ENCODE assay signal across 24 cellular contexts in genomic region chr10:68296833-68297232, GRCh38. TPM values are rescaled to one million over a fixed set of nuclear protein-coding genes. Genes with fewer than 3 reads are reported as not detected.
DNase-seq lines count a peak whose midpoint lies in the region; ATAC-seq and TF ChIP-seq lines count a peak whose summit lies in the region.
"Had no signal": no experiment of that assay in that cellular context is flagged by ENCODE, and none has a peak within 500 bp of the region (broad histone marks: within the 10 kb centered on the region; RNA-seq: fewer than 3 reads in every experiment).

No MANE protein-coding gene starts in this region.

- H3K36me3 Mint-ChIP-seq in mesothelial cell of epicardium: peaks cover 6% of the 10 kb centered on the region
- H3K36me3 Mint-ChIP-seq: activated CD8-positive, alpha-beta memory T cell treated with anti-CD3 and anti-CD28 coated beads, Interleukin-2, amount 10 ng/mL, durations not matched to agents 7 days and 5 days; activated naive CD8-positive, alpha-beta T cell had no signal

- no peaks in the 10 kb centered on the region for H3K9me3 Mint-ChIP-seq in mesothelial cell of epicardium
- H3K9me3 Mint-ChIP-seq: activated CD4-positive, alpha-beta T cell treated with anti-CD3 and anti-CD28 coated beads, Interleukin-2, amount 10 ng/mL, durations not matched to agents 24 days and 14 days; CD4-positive, alpha-beta T cell; central memory CD8-positive, alpha-beta T cell; memory B cell; naive thymus-derived CD4-positive, alpha-beta T cell had no signal

- H3K27ac Mint-ChIP-seq in mesothelial cell of epicardium: peak overlapping the region; percentile 33
- H3K27ac Mint-ChIP-seq: activated CD4-positive, alpha-beta T cell treated with anti-CD3 and anti-CD28 coated beads, Interleukin-2, amount 10 ng/mL, durations not matched to agents 24 days and 14 days; activated CD8-positive, alpha-beta memory T cell treated with anti-CD3 and anti-CD28 coated beads, Interleukin-2, amount 10 ng/mL, durations not matched to agents 7 days and 5 days; activated naive CD8-positive, alpha-beta T cell; CD4-positive, alpha-beta T cell; memory B cell; naive thymus-derived CD4-positive, alpha-beta T cell had no signal

- no peak for TF ChIP-seq CTCF in AG09309 (IDR thresholded peaks at IDR 0.05; ENCODE audit: control insufficient read depth, insufficient read depth, low read depth, low read length, missing control alignments)
- no peak for TF ChIP-seq CTCF in mesothelial cell of epicardium (IDR thresholded peaks at IDR 0.05; ENCODE audit: unreplicated experiment)

- ATAC-seq in Right ventricle myocardium superior (ENCODE audit: poor library complexity) (no peak), HG02678 (IDR thresholded peaks at IDR 0.05; ENCODE audit: unreplicated experiment) (no peak), HG03280 (IDR thresholded peaks at IDR 0.05; ENCODE audit: unreplicated experiment) (no peak)
- ATAC-seq: activated CD8-positive, alpha-beta memory T cell treated with anti-CD3 and anti-CD28 coated beads, Interleukin-2, amount 10 ng/mL, durations not matched to agents 7 days and 5 days; naive thymus-derived CD4-positive, alpha-beta T cell; PC-3; right cardiac atrium had no signal

- no peak overlapping the region for H3K4me3 ChIP-seq in AG09309 (ENCODE audit: control insufficient read depth, low read depth, low read length)
- H3K4me3 ChIP-seq: upper lobe of left lung had no signal

- peaks cover 15% of the 10 kb centered on the region for H3K4me1 Mint-ChIP-seq in mesothelial cell of epicardium
- H3K4me1 Mint-ChIP-seq: activated CD4-positive, alpha-beta T cell treated with anti-CD3 and anti-CD28 coated beads, Interleukin-2, amount 10 ng/mL, durations not matched to agents 24 days and 14 days; activated CD8-positive, alpha-beta memory T cell treated with anti-CD3 and anti-CD28 coated beads, Interleukin-2, amount 10 ng/mL, durations not matched to agents 7 days and 5 days; central memory CD8-positive, alpha-beta T cell; naive thymus-derived CD4-positive, alpha-beta T cell had no signal

- H3K27me3 Mint-ChIP-seq in mesothelial cell of epicardium (ENCODE audit: low read depth): no peaks in the 10 kb centered on the region
- H3K27me3 Mint-ChIP-seq: activated CD4-positive, alpha-beta T cell treated with anti-CD3 and anti-CD28 coated beads, Interleukin-2, amount 10 ng/mL, durations not matched to agents 24 days and 14 days; activated CD8-positive, alpha-beta memory T cell treated with anti-CD3 and anti-CD28 coated beads, Interleukin-2, amount 10 ng/mL, durations not matched to agents 7 days and 5 days; activated naive CD8-positive, alpha-beta T cell; CD4-positive, alpha-beta T cell; central memory CD8-positive, alpha-beta T cell; memory B cell; naive thymus-derived CD4-positive, alpha-beta T cell had no signal

- DNase-seq in AG09309 (ENCODE audit: low read depth) (peak; percentile 25), HCEC 1CT (peak; percentile 5), dedifferentiated amniotic fluid mesenchymal stem cell (ENCODE audit: extremely low spot score) (peak; percentile 14), mesothelial cell of epicardium (ENCODE audit: low spot score in 2 of 2, unreplicated experiment in 2 of 2) (no peak), GDM1 (lab: John Stamatoyannopoulos, UW) (no peak), Right ventricle myocardium superior (no peak)
- DNase-seq: activated CD4-positive, alpha-beta T cell treated with anti-CD3 and anti-CD28 coated beads, Interleukin-2, amount 10 ng/mL, durations not matched to agents 24 days and 14 days; activated CD8-positive, alpha-beta memory T cell treated with anti-CD3 and anti-CD28 coated beads, Interleukin-2, amount 10 ng/mL, durations not matched to agents 7 days and 5 days; CD4-positive, alpha-beta T cell; GF-D8; naive thymus-derived CD4-positive, alpha-beta T cell; NCI-H1694 treated with DMSO at 0.1 percent for 48 hours; NCI-H2227 treated with DMSO at 0.1 percent for 48 hours; NCI-H774; PC-3; right cardiac atrium; SHP77 treated with DMSO at 0.1 percent for 48 hours; T-helper 2 cell; upper lobe of left lung had no signal

- no peak overlapping the region for H3K4me3 Mint-ChIP-seq in mesothelial cell of epicardium
- H3K4me3 Mint-ChIP-seq: activated CD4-positive, alpha-beta T cell treated with anti-CD3 and anti-CD28 coated beads, Interleukin-2, amount 10 ng/mL, durations not matched to agents 24 days and 14 days; activated CD8-positive, alpha-beta memory T cell treated with anti-CD3 and anti-CD28 coated beads, Interleukin-2, amount 10 ng/mL, durations not matched to agents 7 days and 5 days; activated naive CD8-positive, alpha-beta T cell; CD4-positive, alpha-beta T cell; central memory CD8-positive, alpha-beta T cell; naive thymus-derived CD4-positive, alpha-beta T cell had no signal

- intact Hi-C loops in Right ventricle myocardium superior (cut with DNase I): no loop called here

RNA-seq across cellular contexts. Expression of gene HNRNPH3, which starts 35.0 kb away (rescaled TPM):
- total RNA-seq in mesothelial cell of epicardium (164 to 172 TPM (median 165 TPM) in 3 replicates), Right ventricle myocardium superior (122 TPM)

RNA-seq across cellular contexts. Expression of gene PBLD, which starts 35.9 kb away (rescaled TPM):
- total RNA-seq in mesothelial cell of epicardium (9.3 to 9.8 TPM (median 9.7 TPM) in 3 replicates), Right ventricle myocardium superior (3.4 TPM)

Comparison
In these comparisons a context has a peak if more than half of its experiments do, and no peak if none do; other contexts are left out.
1. DNase-seq: peak in AG09309 (single experiment), HCEC 1CT (single experiment) and dedifferentiated amniotic fluid mesenchymal stem cell (single experiment); none in mesothelial cell of epicardium (0 of 2), GDM1 (single experiment) and Right ventricle myocardium superior (single experiment).